14 cellular contexts compared by ENCODE assay signal in genomic region chr6:107496041-107496440, GRCh38. TPM values are rescaled to one million over a fixed set of nuclear protein-coding genes. Genes with fewer than 3 reads are reported as not detected.
A peak's percentile ranks its signal among the peaks of the same experiment; 100 is the strongest.
DNase-seq lines count a peak whose midpoint lies in the region; ATAC-seq and TF ChIP-seq lines count a peak whose summit lies in the region.
"Had no signal": no experiment of that assay in that cellular context is flagged by ENCODE, and none has a peak within 500 bp of the region (broad histone marks: within the 10 kb centered on the region; RNA-seq: fewer than 3 reads in every experiment).

No MANE protein-coding gene starts in this region.

- intact Hi-C loops in IMR-90 (cut with micrococcal nuclease): no loop called here

- H3K18ac ChIP-seq in IMR-90 (ENCODE audit: low read depth, low read length): no peak overlapping the region

- no peak overlapping the region for H2BK120ac ChIP-seq in IMR-90 (ENCODE audit: low read depth, low read length)

- peak overlapping the region; percentile 30; the same call in 1 of the 2 replicates for H2AK5ac ChIP-seq in IMR-90 (ENCODE audit: low read depth, low read length)

- no peak for TF ChIP-seq RAD21 in IMR-90 (IDR thresholded peaks at IDR 0.05; ENCODE audit: low read length)

- WGBS in IMR-90 (ENCODE audit: extremely low coverage in 2 of 2, insufficient read length in 1 of 2), 2 experiments: no CpG with 5 or more reads among the region's 3 CpGs
- 79% methylated on average over 3 of the region's 3 CpGs for WGBS in hepatocyte (ENCODE audit: low lambda C conversion rate, missing lambda C conversion rate)

- H3K27ac Mint-ChIP-seq in stimulated activated memory B cell treated with anti-CD40 and anti-IgM and Interleukin-4, amounts not matched to agents 10 μg/mL and 1 μg/mL and 100 μg/mL, for 72 hours: no peak overlapping the region
- H3K27ac Mint-ChIP-seq: activated CD8-positive, alpha-beta T cell treated with anti-CD3 and anti-CD28 coated beads, Interleukin-2, amount 10 ng/mL, durations not matched to agents 7 days and 5 days had no signal

- peaks cover 1% of the 10 kb centered on the region for H3K79me2 ChIP-seq in hepatocyte

- H3K14ac ChIP-seq in IMR-90 (replicated peaks; ENCODE audit: low read depth, low read length): no peak overlapping the region

- H2AFZ ChIP-seq in IMR-90 (replicated peaks; ENCODE audit: low read length, poor library complexity) (no peak overlapping the region), hepatocyte (no peak overlapping the region)
- H2AFZ ChIP-seq: parathyroid adenoma had no signal

- no peak overlapping the region for H3K56ac ChIP-seq in IMR-90 (ENCODE audit: extremely low read depth, insufficient read depth, low read length)

- H3K36me3 Mint-ChIP-seq in stimulated activated memory B cell treated with anti-CD40 and anti-IgM and Interleukin-4, amounts not matched to agents 10 μg/mL and 1 μg/mL and 100 μg/mL, for 72 hours: no peaks in the 10 kb centered on the region

- no peak for TF ChIP-seq POLR2A in IMR-90 (IDR thresholded peaks at IDR 0.05; ENCODE audit: low read depth, low read length)

- H4K20me1 ChIP-seq in IMR-90 (ENCODE audit: insufficient read depth, low read length) (no peaks in the 10 kb centered on the region; the same call in 1 of the 2 replicates), hepatocyte (ENCODE audit: insufficient read depth, poor library complexity, severe bottlenecking) (no peaks in the 10 kb centered on the region)

- no peak overlapping the region for H3K4me3 Mint-ChIP-seq in stimulated activated memory B cell treated with anti-CD40 and anti-IgM and Interleukin-4, amounts not matched to agents 10 μg/mL and 1 μg/mL and 100 μg/mL, for 72 hours
- H3K4me3 Mint-ChIP-seq: activated CD8-positive, alpha-beta T cell treated with anti-CD3 and anti-CD28 coated beads, Interleukin-2, amount 10 ng/mL, durations not matched to agents 7 days and 5 days had no signal

- no TSS peak for BruUV-seq in IMR-90 (replicated peaks; lab: Mats Ljungman, UMichigan)

- H2BK15ac ChIP-seq in IMR-90 (ENCODE audit: low read depth, low read length): no peak overlapping the region

- H3K79me1 ChIP-seq in IMR-90 (ENCODE audit: low read depth in 1 of 2, low read length in 2 of 2): peaks cover 0 to 16% of the 10 kb centered on the region in 2 experiments; a peak in 1 of 4 replicates

- dilution Hi-C loops in IMR-90 (cut with HindIII; ENCODE audit: low sequenced_read_pairs, unreplicated experiment): no loop called here

- no peak overlapping the region for H3K4me2 ChIP-seq in IMR-90 (ENCODE audit: low read depth, low read length)
- H3K4me2 ChIP-seq in hepatocyte: peak overlapping the region; percentile 97

- H3K9ac ChIP-seq in IMR-90 (ENCODE audit: low read depth, low read length) (no peak overlapping the region), skeletal muscle tissue (ENCODE audit: low read depth in 1 of 3, low read length in 3 of 3) (peak overlapping the region; percentile 28 to 73 (median 55))
- H3K9ac ChIP-seq: parathyroid adenoma had no signal

- H4K5ac ChIP-seq in IMR-90 (ENCODE audit: low read depth, low read length): no peak overlapping the region

- H4K91ac ChIP-seq in IMR-90 (ENCODE audit: insufficient read depth, low read depth, low read length): no peak overlapping the region

- H3K27me3 ChIP-seq in IMR-90 (ENCODE audit: control insufficient read depth, insufficient read depth, low read length): no peaks in the 10 kb centered on the region
- H3K27me3 ChIP-seq in hepatocyte: peaks cover 12% of the 10 kb centered on the region
- H3K27me3 ChIP-seq in skeletal muscle tissue (ENCODE audit: control insufficient read depth in 3 of 3, insufficient read depth in 3 of 3, low read length in 3 of 3): no peaks in the 10 kb centered on the region
- H3K27me3 ChIP-seq: thyroid gland had no signal

- no peaks in the 10 kb centered on the region for H3K36me3 ChIP-seq in IMR-90 (ENCODE audit: control insufficient read depth, insufficient read depth, low read length)
- H3K36me3 ChIP-seq in hepatocyte (replicated peaks; ENCODE audit: insufficient read depth, low read depth): no peaks in the 10 kb centered on the region
- no peaks in the 10 kb centered on the region for H3K36me3 ChIP-seq in skeletal muscle tissue (ENCODE audit: control insufficient read depth in 3 of 3, insufficient read depth in 3 of 3, low read length in 3 of 3)
- H3K36me3 ChIP-seq: thyroid gland had no signal

- H3K23ac ChIP-seq in IMR-90 (ENCODE audit: low read depth, low read length): no peak overlapping the region

- H2AK9ac ChIP-seq in IMR-90 (replicated peaks; ENCODE audit: low read depth, low read length, poor library complexity): no peak overlapping the region

- no peak overlapping the region; the same call in 1 of the 2 replicates for H3K4ac ChIP-seq in IMR-90 (ENCODE audit: low read depth, low read length)

- H2BK5ac ChIP-seq in IMR-90 (ENCODE audit: low read depth, low read length, poor library complexity, severe bottlenecking): no peak overlapping the region

- H3K27ac ChIP-seq in IMR-90 (ENCODE audit: insufficient read depth, low read length) (no peak overlapping the region), VCaP (peak overlapping the region; percentile 67), hepatocyte (peak overlapping the region; percentile 71), skeletal muscle tissue (ENCODE audit: low read depth, low read length) (peak overlapping the region; percentile 84)

- H3K4me3 ChIP-seq in IMR-90 (ENCODE audit: insufficient read depth, low read depth, low read length): no peak overlapping the region
- H3K4me3 ChIP-seq in hepatocyte: no peak overlapping the region
- no peak overlapping the region for H3K4me3 ChIP-seq in skeletal muscle tissue (ENCODE audit: low read length in 3 of 3)
- H3K4me3 ChIP-seq: GM12878, thyroid gland had no signal

- in situ Hi-C loops in IMR-90 (cut with MboI; ENCODE audit: low sequenced_read_pairs): loop anchor here (10.0 kb wide), 2 partner anchors 349 to 371 kb away; no protein-coding TSS in a partner anchor

- H3K9me2 ChIP-seq in hepatocyte (replicated peaks; ENCODE audit: insufficient read depth): no peaks in the 10 kb centered on the region

- no peaks in the 10 kb centered on the region for H3K9me1 ChIP-seq in IMR-90 (ENCODE audit: insufficient read depth, low read length)

- no peaks in the 10 kb centered on the region for H3K9me3 ChIP-seq in IMR-90 (ENCODE audit: control insufficient read depth, insufficient read depth, low read length)
- no peaks in the 10 kb centered on the region for H3K9me3 ChIP-seq in hepatocyte (ENCODE audit: low read depth)
- no peaks in the 10 kb centered on the region for H3K9me3 ChIP-seq in skeletal muscle tissue (ENCODE audit: control insufficient read depth in 3 of 3, low read length in 3 of 3)
- H3K9me3 ChIP-seq: thyroid gland had no signal

- CTCF ChIA-PET in IMR-90 (lab: Yijun Ruan, JAX): no interaction called here

- TF ChIP-seq CTCF in IMR-90 (conservative IDR thresholded peaks at IDR 0.05; ENCODE audit: low read depth, low read length) (no peak), VCaP (conservative IDR thresholded peaks at IDR 0.05) (no peak), hepatocyte (IDR thresholded peaks at IDR 0.05; ENCODE audit: poor library complexity) (no peak)

- no peak overlapping the region for H2BK20ac ChIP-seq in IMR-90 (ENCODE audit: low read depth, low read length)

- peaks cover 9% of the 10 kb centered on the region for H3K4me1 Mint-ChIP-seq in stimulated activated memory B cell treated with anti-CD40 and anti-IgM and Interleukin-4, amounts not matched to agents 10 μg/mL and 1 μg/mL and 100 μg/mL, for 72 hours

- POLR2A ChIA-PET in IMR-90 (lab: Charles Lee; ENCODE audit: unreplicated experiment): no interaction called here

- no peaks in the 10 kb centered on the region for H3K27me3 Mint-ChIP-seq in stimulated activated memory B cell treated with anti-CD40 and anti-IgM and Interleukin-4, amounts not matched to agents 10 μg/mL and 1 μg/mL and 100 μg/mL, for 72 hours

- no peak overlapping the region for H4K8ac ChIP-seq in IMR-90 (ENCODE audit: low read depth in 2 of 2, low read length in 2 of 2)

- H3K4me1 ChIP-seq in IMR-90 (ENCODE audit: control insufficient read depth, insufficient read depth, low read length) (peaks cover 3% of the 10 kb centered on the region), hepatocyte (ENCODE audit: insufficient read depth) (peaks cover 20% of the 10 kb centered on the region), skeletal muscle tissue (ENCODE audit: control insufficient read depth in 3 of 3, insufficient read depth in 3 of 3, low read length in 3 of 3) (peaks cover 33 to 46% (median 39%) of the 10 kb centered on the region in 3 donors)

- ATAC-seq in IMR-90 (ENCODE audit: low read depth) (no peak), left lobe of liver (no peak), GM19395 (IDR thresholded peaks at IDR 0.05; ENCODE audit: unreplicated experiment) (no peak)
- ATAC-seq in stimulated activated memory B cell treated with anti-CD40 and anti-IgM and Interleukin-4, amounts not matched to agents 10 μg/mL and 1 μg/mL and 100 μg/mL, for 72 hours: no peak
- ATAC-seq: activated CD8-positive, alpha-beta T cell treated with anti-CD3 and anti-CD28 coated beads, Interleukin-2, amount 10 ng/mL, durations not matched to agents 7 days and 5 days; GM12878; HCT116 had no signal

- H3K9me3 Mint-ChIP-seq in stimulated activated memory B cell treated with anti-CD40 and anti-IgM and Interleukin-4, amounts not matched to agents 10 μg/mL and 1 μg/mL and 100 μg/mL, for 72 hours: no peaks in the 10 kb centered on the region

- DNase-seq in IMR-90: no peak
- DNase-seq in hepatocyte (ENCODE audit: low spot score): no peak
- no peak for DNase-seq in left lobe of liver (ENCODE audit: low spot score)
- no peak for DNase-seq in dermis blood vessel endothelial cell
- DNase-seq: activated CD8-positive, alpha-beta T cell treated with anti-CD3 and anti-CD28 coated beads, Interleukin-2, amount 10 ng/mL, durations not matched to agents 7 days and 5 days; effector CD4-positive, alpha-beta T cell had no signal

TF ChIP-seq in IMR-90, 13 proteins besides CTCF, POLR2A, EP300 and RAD21 (continues in another document):
- no peak for TF ChIP-seq MXI1 (IDR thresholded peaks at IDR 0.05; ENCODE audit: borderline replicate concordance, low read depth, low read length)

RNA-seq across cellular contexts. Expression of gene SOBP, which starts 6.1 kb away (rescaled TPM):
- total RNA-seq in IMR-90 (2012; rRNA removed): 0.72 and 1.1 TPM in 2 replicates
- 0.60 and 0.99 TPM in 2 replicates for polyA plus RNA-seq in IMR-90 (2012; rRNA removed)
- 0.15 and 1.0 TPM in 2 replicates for polyA plus RNA-seq in IMR-90 (2012; cell fraction: cytosol; rRNA removed)
- 1.8 and 2.6 TPM in 2 replicates for polyA plus RNA-seq in IMR-90 (2012; cell fraction: nucleus; rRNA removed; ENCODE audit: low replicate concordance)
- 2.1 and 3.4 TPM in 2 replicates for total RNA-seq in hepatocyte
- 2.2 and 2.5 TPM in 2 replicates for polyA plus RNA-seq in hepatocyte
- total RNA-seq in skeletal muscle tissue: 20.4 TPM
- total RNA-seq in left lobe of liver: 1.7 TPM
- total RNA-seq in dermis blood vessel endothelial cell: 0.42 and 1.0 TPM in 2 replicates

RNA-seq across cellular contexts. Expression of gene PDSS2, which starts 36.7 kb away (rescaled TPM):
- total RNA-seq in IMR-90 (2012; rRNA removed) (8.6 and 8.9 TPM in 2 replicates), hepatocyte (18.2 and 19.0 TPM in 2 replicates), skeletal muscle tissue (6.8 TPM), left lobe of liver (18.9 TPM), dermis blood vessel endothelial cell (6.6 and 9.1 TPM in 2 replicates)
- polyA plus RNA-seq in IMR-90 (2012; rRNA removed) (9.2 and 10.1 TPM in 2 replicates), hepatocyte (11.0 and 15.3 TPM in 2 replicates)
- polyA plus RNA-seq in IMR-90 (2012; cell fraction: cytosol; rRNA removed): 6.2 and 8.7 TPM in 2 replicates
- 4.5 and 4.9 TPM in 2 replicates for polyA plus RNA-seq in IMR-90 (2012; cell fraction: nucleus; rRNA removed; ENCODE audit: low replicate concordance)
